27 cellular contexts compared by ENCODE assay signal in the genomic region with DNA sequence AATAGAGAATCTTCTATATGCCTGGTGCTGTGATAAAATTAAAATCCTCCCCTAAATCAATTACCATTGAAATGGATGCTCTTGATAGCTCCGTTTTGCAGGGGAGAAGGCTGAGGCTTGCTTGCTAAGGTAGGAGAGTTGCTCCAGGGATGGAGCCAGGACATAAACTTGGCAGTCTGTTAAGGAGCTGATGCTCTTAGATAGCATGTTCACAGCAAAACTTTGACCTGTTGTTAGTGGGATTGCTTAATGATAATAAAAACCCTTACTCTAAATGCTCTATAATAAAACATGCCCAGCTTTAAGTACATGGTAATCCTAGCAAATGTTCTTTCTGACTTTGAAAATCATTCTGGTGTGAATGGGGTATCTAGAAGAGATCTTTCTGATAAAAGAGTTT.
"Had no signal": no experiment of that assay in that cellular context is flagged by ENCODE, and none has a peak within 500 bp of the region (broad histone marks: within the 10 kb centered on the region; RNA-seq: fewer than 3 reads in every experiment).

No MANE protein-coding gene starts in this region.

- H3K4me3 Mint-ChIP-seq: activated CD4-positive, alpha-beta T cell treated with anti-CD3 and anti-CD28 coated beads for 36 hours; activated naive CD8-positive, alpha-beta T cell; activated T-cell treated with anti-CD3 and anti-CD28 coated beads, Interleukin-2, amount 50 U/mL, for 24 hours; activated T-helper 17 cell treated with anti-CD3 and anti-CD28 coated beads, Interleukin-2, amount 50 U/mL, for 72 hours; endodermal cell; T-helper 1 cell treated with Interleukin-12 subunit alpha and Interleukin-12 subunit beta and Interleukin-4 antibody, amounts not matched to agents 30 μg/mL and 1 μg/mL, for 36 hours; WTC11 had no signal

- H3K27ac Mint-ChIP-seq: activated CD4-positive, alpha-beta T cell treated with anti-CD3 and anti-CD28 coated beads for 36 hours; activated naive CD8-positive, alpha-beta T cell; activated T-cell treated with anti-CD3 and anti-CD28 coated beads, Interleukin-2, amount 50 U/mL, for 24 hours; activated T-helper 17 cell treated with anti-CD3 and anti-CD28 coated beads, Interleukin-2, amount 50 U/mL, for 72 hours; endodermal cell; T-helper 1 cell treated with Interleukin-12 subunit alpha and Interleukin-12 subunit beta and Interleukin-4 antibody, amounts not matched to agents 30 μg/mL and 1 μg/mL, for 36 hours; WTC11 had no signal

- H3K27me3 ChIP-seq: esophagus squamous epithelium, gastroesophageal sphincter, heart left ventricle, right lobe of liver, spleen, upper lobe of right lung had no signal

- H3K27me3 Mint-ChIP-seq: activated CD4-positive, alpha-beta T cell treated with anti-CD3 and anti-CD28 coated beads for 36 hours; activated naive CD8-positive, alpha-beta T cell; activated T-cell treated with anti-CD3 and anti-CD28 coated beads, Interleukin-2, amount 50 U/mL, for 24 hours; activated T-helper 17 cell treated with anti-CD3 and anti-CD28 coated beads, Interleukin-2, amount 50 U/mL, for 72 hours had no signal

- ATAC-seq: activated CD4-positive, alpha-beta T cell treated with anti-CD3 and anti-CD28 coated beads for 36 hours; activated T-helper 17 cell treated with anti-CD3 and anti-CD28 coated beads, Interleukin-2, amount 50 U/mL, for 72 hours; gastroesophageal sphincter; right lobe of liver; upper lobe of right lung; WTC11 had no signal

- H3K4me3 ChIP-seq: esophagus squamous epithelium, gastroesophageal sphincter, heart left ventricle, right lobe of liver, spleen, upper lobe of right lung had no signal

- H3K9me3 ChIP-seq: esophagus squamous epithelium, gastroesophageal sphincter, heart left ventricle, right lobe of liver, spleen, upper lobe of right lung had no signal

- H3K4me1 ChIP-seq: right lobe of liver, upper lobe of right lung had no signal

- H3K4me1 Mint-ChIP-seq: activated CD4-positive, alpha-beta T cell treated with anti-CD3 and anti-CD28 coated beads for 36 hours; activated T-helper 17 cell treated with anti-CD3 and anti-CD28 coated beads, Interleukin-2, amount 50 U/mL, for 72 hours; endodermal cell had no signal

- H3K36me3 ChIP-seq: esophagus squamous epithelium, gastroesophageal sphincter, heart left ventricle, right lobe of liver, spleen, upper lobe of right lung had no signal

- H3K36me3 Mint-ChIP-seq: activated naive CD8-positive, alpha-beta T cell; WTC11 had no signal

- H3K9me3 Mint-ChIP-seq: activated T-cell treated with anti-CD3 and anti-CD28 coated beads, Interleukin-2, amount 50 U/mL, for 24 hours; endodermal cell; T-helper 1 cell treated with Interleukin-12 subunit alpha and Interleukin-12 subunit beta and Interleukin-4 antibody, amounts not matched to agents 30 μg/mL and 1 μg/mL, for 36 hours; WTC11 had no signal

- H3K27ac ChIP-seq: gastroesophageal sphincter, heart left ventricle, right lobe of liver, spleen, upper lobe of right lung had no signal

- DNase-seq: activated CD4-positive, alpha-beta T cell treated with anti-CD3 and anti-CD28 coated beads for 36 hours; activated CD4-positive, alpha-beta T cell treated with anti-CD3 and anti-CD28 coated beads, Interleukin-2, amount 50 U/mL, for 4 hours; activated CD8-positive, alpha-beta memory T cell treated with anti-CD3 and anti-CD28 coated beads for 24 hours; activated CD8-positive, alpha-beta memory T cell treated with anti-CD3 and anti-CD28 coated beads, Interleukin-2, amount 50 U/mL, for 4 hours; activated naive CD4-positive, alpha-beta T cell; activated T-cell treated with anti-CD3 and anti-CD28 coated beads, Interleukin-2, amount 50 U/mL, for 24 hours; cerebellar nuclear complex; cortex of kidney; endodermal cell; esophagus squamous epithelium; heart left ventricle; kidney; left ventricle myocardium superior; mammary epithelial cell; occipital lobe; posterior cingulate gyrus; right lobe of liver; spleen; stimulated activated CD4-positive, alpha-beta T cell treated with anti-CD3 and anti-CD28 coated beads, Interleukin-4, amount 100 ng/mL, for 24 hours; stimulated activated naive CD4-positive, alpha-beta T cell treated with Interleukin-2 at 50 U/mL for 16 hours; T1000; upper lobe of right lung had no signal
